22 cellular contexts compared by ENCODE assay signal in the genomic region with DNA sequence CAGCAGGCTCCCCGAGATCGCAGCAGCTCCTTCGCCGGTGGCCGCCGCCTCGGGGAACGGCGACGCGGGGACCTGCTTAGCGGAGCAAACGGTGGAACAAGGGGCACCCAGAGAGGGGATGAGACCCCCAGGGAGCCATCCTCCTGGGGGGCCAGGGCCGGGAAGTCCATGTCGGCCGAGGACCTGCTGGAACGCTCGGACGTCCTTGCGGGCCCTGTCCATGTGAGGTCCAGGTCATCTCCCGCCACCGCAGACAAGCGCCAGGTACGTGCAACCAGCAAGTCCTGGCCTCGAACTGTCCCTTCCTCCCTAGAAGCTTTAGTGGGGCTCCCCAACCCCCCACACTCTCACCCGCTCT.
A peak's percentile ranks its signal among the peaks of the same experiment; 100 is the strongest.
DNase-seq lines count a peak whose midpoint lies in the region; ATAC-seq, FAIRE-seq and TF ChIP-seq lines count a peak whose summit lies in the region.
"Had no signal": no experiment of that assay in that cellular context is flagged by ENCODE, and none has a peak within 500 bp of the region (broad histone marks: within the 10 kb centered on the region; RNA-seq: fewer than 3 reads in every experiment).

No MANE protein-coding gene starts in this region.

- no peak overlapping the region for H3K18ac ChIP-seq in H9 (ENCODE audit: insufficient read length, low read depth, low read length)

- H3K4ac ChIP-seq in H9 (ENCODE audit: low read depth, low read length), result no peak overlapping the region

- H3K4me1 Mint-ChIP-seq in H9 (0 out of 4 replicates have a peak, but pooled peaks cover 0 to 2% of the 10 kb centered on the region in 2 experiments), neural progenitor cell (peaks cover 41% of the 10 kb centered on the region)

- no peak overlapping the region for H3K4me2 ChIP-seq in H9 (ENCODE audit: insufficient read depth, insufficient read length, low read length)
- no peak overlapping the region for H3K4me2 ChIP-seq in neural progenitor cell
- no peak overlapping the region for H3K4me2 ChIP-seq in hepatocyte

- H3K9me3 Mint-ChIP-seq in H9 (no peaks in the 10 kb centered on the region; a peak in 1 of 5 replicates), neural progenitor cell (no peaks in the 10 kb centered on the region)

- H3K23me2 ChIP-seq in H9 (ENCODE audit: insufficient read length, low read depth, low read length, poor library complexity, severe bottlenecking), result no peaks in the 10 kb centered on the region

- H3K27me3 Mint-ChIP-seq in H9 (ENCODE audit: low read depth), result no peaks in the 10 kb centered on the region
- no peaks in the 10 kb centered on the region for H3K27me3 Mint-ChIP-seq in neural progenitor cell (ENCODE audit: insufficient read depth, low read depth)

- H2BK20ac ChIP-seq in H9 (ENCODE audit: low read depth, low read length, poor library complexity, severe bottlenecking), result no peak overlapping the region

- no peaks in the 10 kb centered on the region for H3K4me1 ChIP-seq in H9 (ENCODE audit: insufficient read depth, low read length)
- H3K4me1 ChIP-seq in esophagus (ENCODE audit: control insufficient read depth in 2 of 2, insufficient read depth in 2 of 2, low read length in 1 of 2), result peaks cover 2% of the 10 kb centered on the region in 2 donors
- H3K4me1 ChIP-seq in neural progenitor cell, result peaks cover 11% of the 10 kb centered on the region
- H3K4me1 ChIP-seq in hepatocyte (ENCODE audit: insufficient read depth), result peaks cover 9% of the 10 kb centered on the region

- TF ChIP-seq CTCF in AG04449 (IDR thresholded peaks at IDR 0.05; ENCODE audit: insufficient read depth, low read length, missing control alignments) (no peak), H9 (conservative IDR thresholded peaks at IDR 0.05) (no peak), neural progenitor cell (IDR thresholded peaks at IDR 0.05) (no peak), hepatocyte (IDR thresholded peaks at IDR 0.05; ENCODE audit: poor library complexity) (no peak)

- no peak overlapping the region for H2AK5ac ChIP-seq in H9 (ENCODE audit: insufficient read length, low read length)

- H2AFZ ChIP-seq in H9 (ENCODE audit: low read length), result no peak overlapping the region
- H2AFZ ChIP-seq in neural progenitor cell (replicated peaks), result no peak overlapping the region
- H2AFZ ChIP-seq in hepatocyte, result no peak overlapping the region

- H3K27ac ChIP-seq in H9 (ENCODE audit: insufficient read length, low read depth, low read length) (no peak overlapping the region), esophagus (ENCODE audit: low read depth in 2 of 2, low read length in 1 of 2) (peak overlapping the region; percentile 15 to 50), neural progenitor cell (no peak overlapping the region), hepatocyte (no peak overlapping the region)
- H3K27ac ChIP-seq: HL-60 had no signal

- no peak overlapping the region for H4K91ac ChIP-seq in H9 (ENCODE audit: insufficient read length, low read depth, low read length)

- FAIRE-seq in GM12892 (lab: Jason Lieb, UNC), result no peak
- FAIRE-seq: G401.6, GM12891, H54, HTR-8/SVneo had no signal

- H3K56ac ChIP-seq in H9 (ENCODE audit: insufficient read length, low read depth, low read length), result no peak overlapping the region

- H3K79me2 ChIP-seq in H9 (ENCODE audit: insufficient read depth, low read length), result no peaks in the 10 kb centered on the region
- peaks cover 16% of the 10 kb centered on the region for H3K79me2 ChIP-seq in neural progenitor cell (ENCODE audit: low read depth)
- peaks cover 38% of the 10 kb centered on the region for H3K79me2 ChIP-seq in hepatocyte

- POLR2A ChIA-PET in AG04449 (lab: Yijun Ruan, JAX), result no interaction called here

- H3K14ac ChIP-seq in H9 (ENCODE audit: insufficient read depth, low read length), result no peak overlapping the region

- no peak for TF ChIP-seq POLR2A in GM12892 (IDR thresholded peaks at IDR 0.05; ENCODE audit: low read depth, low read length)

- no peaks in the 10 kb centered on the region for H3K79me1 ChIP-seq in H9 (ENCODE audit: insufficient read depth, low read depth, low read length, poor library complexity, severe bottlenecking)

- H3K9me3 ChIP-seq in H9 (ENCODE audit: control insufficient read depth, low read depth, low read length) (no peaks in the 10 kb centered on the region), esophagus (ENCODE audit: control insufficient read depth in 2 of 2, insufficient read depth in 1 of 2, low read depth in 1 of 2, low read length in 1 of 2) (no peaks in the 10 kb centered on the region), neural progenitor cell (ENCODE audit: low read depth) (no peaks in the 10 kb centered on the region), hepatocyte (ENCODE audit: low read depth) (no peaks in the 10 kb centered on the region)

- H4K8ac ChIP-seq in H9 (replicated peaks; ENCODE audit: insufficient read length, low read depth, low read length), result no peak overlapping the region

- WGBS in H9 (ENCODE audit: extremely low coverage, insufficient read length, low lambda C conversion rate), result no CpG with 5 or more reads among the region's 26 CpGs
- WGBS in esophagus, 2 donors, result 94 to 96% methylated on average over 26 of the region's 26 CpGs
- 98% methylated on average over 25 of the region's 26 CpGs for WGBS in hepatocyte (ENCODE audit: low lambda C conversion rate, missing lambda C conversion rate)

- no peak for ATAC-seq in HG03097 (IDR thresholded peaks at IDR 0.05; ENCODE audit: low FRiP score, unreplicated experiment)

- H3K36me3 ChIP-seq in esophagus (ENCODE audit: control insufficient read depth in 2 of 2, insufficient read depth in 2 of 2, low read length in 1 of 2) (peaks cover 5 to 8% of the 10 kb centered on the region in 2 donors), neural progenitor cell (no peaks in the 10 kb centered on the region), hepatocyte (replicated peaks; ENCODE audit: insufficient read depth, low read depth) (no peaks in the 10 kb centered on the region)

- H3F3A ChIP-seq in neural progenitor cell (ENCODE audit: low read depth), result no peaks in the 10 kb centered on the region

- no peaks in the 10 kb centered on the region for H3K9me2 ChIP-seq in hepatocyte (replicated peaks; ENCODE audit: insufficient read depth)

- H3K4me3 ChIP-seq in AG04449 (ENCODE audit: low read depth, low read length) (peak overlapping the region; percentile 30; the same call in 1 of the 2 replicates), esophagus (ENCODE audit: low read depth in 1 of 2, low read length in 2 of 2) (no peak overlapping the region), neural progenitor cell (no peak overlapping the region), hepatocyte (no peak overlapping the region)

- H3K4me3 Mint-ChIP-seq in H9 (peak overlapping the region in 1 of 2 experiments; percentile 16; a peak in 1 of 5 replicates), neural progenitor cell (no peak overlapping the region)

- H2BK12ac ChIP-seq in H9 (ENCODE audit: insufficient read length, low read depth, low read length), result no peak overlapping the region

- H3K27ac Mint-ChIP-seq in H9 (peak overlapping the region in 2 of 3 experiments; percentile 44 to 93; a peak in 4 of 7 replicates), neural progenitor cell (peak overlapping the region; percentile 46)

- H4K20me1 ChIP-seq in H9 (ENCODE audit: control insufficient read depth, insufficient read depth, insufficient read length) (no peaks in the 10 kb centered on the region), neural progenitor cell (ENCODE audit: low read depth) (peaks cover 13% of the 10 kb centered on the region), hepatocyte (ENCODE audit: insufficient read depth, poor library complexity, severe bottlenecking) (no peaks in the 10 kb centered on the region)

- H2BK15ac ChIP-seq in H9 (ENCODE audit: low read depth, low read length), result no peak overlapping the region

- no peak overlapping the region for H2BK5ac ChIP-seq in H9 (ENCODE audit: insufficient read length, low read length)

- no peak for DNase-seq in AG04449 (ENCODE audit: low read depth, low spot score)
- no peak for DNase-seq in H9
- DNase-seq in neural progenitor cell (ENCODE audit: low spot score), result no peak
- no peak for DNase-seq in HCEC 1CT
- DNase-seq in GM12892 (ENCODE audit: insufficient read length), result no peak
- DNase-seq in hepatocyte (ENCODE audit: low spot score), result no peak
- DNase-seq: 8988T; C1 segment of cervical spinal cord; DND-41; MV-4-11; NCI-H1417 treated with DMSO at 0.1 percent for 48 hours; NCI-H1930; NCI-H69; NK-92 treated with Interleukin-12 subunit alpha and Interleukin-12 subunit beta, amount 100 ng/mL, for 24 hours; SHP77 had no signal

- no peak overlapping the region for H3K23ac ChIP-seq in H9 (ENCODE audit: insufficient read length, low read depth, low read length)

- CTCF ChIA-PET in AG04449 (lab: Yijun Ruan, JAX), result no interaction called here

- no peak overlapping the region for H3K9ac ChIP-seq in H9 (ENCODE audit: extremely low read depth, insufficient read length, low read length)
- H3K9ac ChIP-seq in neural progenitor cell, result no peak overlapping the region

- H4K5ac ChIP-seq in H9 (ENCODE audit: insufficient read length, low read depth, low read length), result no peak overlapping the region

- H3T11ph ChIP-seq in H9 (ENCODE audit: low read length), result no peak overlapping the region

- H2BK120ac ChIP-seq in H9 (ENCODE audit: low read depth, low read length, poor library complexity, severe bottlenecking), result no peak overlapping the region

- H3K36me3 Mint-ChIP-seq in H9 (ENCODE audit: insufficient read depth in 1 of 3, low read depth in 3 of 3) (peaks cover 23 to 39% (median 25%) of the 10 kb centered on the region in 3 experiments; a peak in 6 of 7 replicates), neural progenitor cell (peaks cover 33% of the 10 kb centered on the region)

- H3K27me3 ChIP-seq in H9 (ENCODE audit: insufficient read depth, low read length) (no peaks in the 10 kb centered on the region), esophagus (ENCODE audit: control insufficient read depth in 1 of 2, insufficient read depth in 2 of 2, low read length in 2 of 2) (no peaks in the 10 kb centered on the region), neural progenitor cell (no peaks in the 10 kb centered on the region), hepatocyte (no peaks in the 10 kb centered on the region)

Comparison
In these comparisons a context has a peak if more than half of its experiments do, and no peak if none do; other contexts are left out.
1. H3K27ac ChIP-seq: peak in esophagus (2 of 2); none in H9 (single experiment), neural progenitor cell (single experiment) and hepatocyte (single experiment).